In the genomic region with DNA sequence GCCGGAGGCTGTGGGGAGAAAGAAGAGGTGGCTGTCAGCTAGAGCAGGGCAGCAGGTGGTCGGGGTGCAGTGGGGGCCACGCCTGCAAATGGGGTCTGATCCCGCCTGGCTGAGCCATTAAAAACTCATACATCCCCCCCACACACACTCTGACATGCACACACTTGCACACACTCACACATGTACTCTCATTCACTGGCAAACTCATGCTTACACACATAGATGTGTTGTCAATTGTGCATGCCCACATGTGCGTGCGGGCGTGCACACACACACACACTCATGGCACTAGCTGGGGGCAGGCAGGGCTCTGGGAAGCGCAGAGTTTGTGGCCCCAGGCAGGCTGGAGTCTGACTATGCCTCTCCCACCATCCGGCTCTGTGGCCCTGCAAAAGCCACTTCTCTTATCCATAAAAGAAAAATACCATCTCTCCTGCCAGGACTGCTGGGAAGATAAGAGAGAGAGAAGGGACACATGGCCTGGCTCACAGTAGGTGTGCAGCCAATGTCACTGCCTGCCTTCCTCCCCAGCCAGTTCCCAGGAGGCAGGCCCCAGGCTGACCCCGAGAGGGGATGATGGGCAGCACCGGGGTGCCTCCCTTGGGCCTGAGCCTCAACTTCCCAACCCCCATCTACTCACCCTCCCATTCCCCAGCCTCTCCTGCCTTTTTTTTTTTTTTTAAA, we compare ENCODE assay signal across 1 cellular context.
A peak's percentile ranks its signal among the peaks of the same experiment; 100 is the strongest.
TF ChIP-seq lines count a peak whose summit lies in the region.

No MANE protein-coding gene starts in this region.

TF ChIP-seq in GM12878, 131 proteins besides CTCF, POLR2A, EP300 and RAD21:
- TF ChIP-seq RUNX3 (IDR thresholded peaks at IDR 0.05; ENCODE audit: low read length) (no peak), NFXL1 (IDR thresholded peaks at IDR 0.05; ENCODE audit: borderline replicate concordance) (no peak), FOXM1 (IDR thresholded peaks at IDR 0.05; ENCODE audit: low read depth, low read length) (no peak), HCFC1 (IDR thresholded peaks at IDR 0.05; ENCODE audit: low read length) (no peak), ESRRA (IDR thresholded peaks at IDR 0.05; ENCODE audit: low read length) (no peak), CBX5 (IDR thresholded peaks at IDR 0.05; ENCODE audit: low read depth) (no peak), ZNF207 (IDR thresholded peaks at IDR 0.05; ENCODE audit: borderline replicate concordance) (no peak), RELA (IDR thresholded peaks at IDR 0.05; ENCODE audit: borderline replicate concordance, partially characterized antibody) (no peak), SMC3 (IDR thresholded peaks at IDR 0.05; ENCODE audit: borderline replicate concordance, low read length) (no peak), ZNF384 (IDR thresholded peaks at IDR 0.05; ENCODE audit: borderline replicate concordance, low read depth, low read length) (no peak), TCF3 (IDR thresholded peaks at IDR 0.05; ENCODE audit: borderline replicate concordance, insufficient read depth, low read depth, low read length) (0 out of 2 replicates have a peak, but pooled peaks have one; percentile 61), CBX3 (IDR thresholded peaks at IDR 0.05; ENCODE audit: borderline replicate concordance, low read depth) (no peak), SP1 (IDR thresholded peaks at IDR 0.05; ENCODE audit: low read depth, low read length) (no peak)
- TF ChIP-seq, protein P1, sequence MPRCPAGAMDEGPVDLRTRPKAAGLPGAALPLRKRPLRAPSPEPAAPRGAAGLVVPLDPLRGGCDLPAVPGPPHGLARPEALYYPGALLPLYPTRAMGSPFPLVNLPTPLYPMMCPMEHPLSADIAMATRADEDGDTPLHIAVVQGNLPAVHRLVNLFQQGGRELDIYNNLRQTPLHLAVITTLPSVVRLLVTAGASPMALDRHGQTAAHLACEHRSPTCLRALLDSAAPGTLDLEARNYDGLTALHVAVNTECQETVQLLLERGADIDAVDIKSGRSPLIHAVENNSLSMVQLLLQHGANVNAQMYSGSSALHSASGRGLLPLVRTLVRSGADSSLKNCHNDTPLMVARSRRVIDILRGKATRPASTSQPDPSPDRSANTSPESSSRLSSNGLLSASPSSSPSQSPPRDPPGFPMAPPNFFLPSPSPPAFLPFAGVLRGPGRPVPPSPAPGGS (IDR thresholded peaks at IDR 0.05; ENCODE audit: borderline replicate concordance, insufficient read depth, low read depth, low read length, poor library complexity, severe bottlenecking), result peak; percentile 98
- TF ChIP-seq, protein P2, sequence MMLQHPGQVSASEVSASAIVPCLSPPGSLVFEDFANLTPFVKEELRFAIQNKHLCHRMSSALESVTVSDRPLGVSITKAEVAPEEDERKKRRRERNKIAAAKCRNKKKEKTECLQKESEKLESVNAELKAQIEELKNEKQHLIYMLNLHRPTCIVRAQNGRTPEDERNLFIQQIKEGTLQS (IDR thresholded peaks at IDR 0.05; ENCODE audit: borderline replicate concordance, extremely low read depth, low read depth, low read length), result no peak
TF ChIP-seq in GM12878: peak in this region for 2.
